In the genomic region with DNA sequence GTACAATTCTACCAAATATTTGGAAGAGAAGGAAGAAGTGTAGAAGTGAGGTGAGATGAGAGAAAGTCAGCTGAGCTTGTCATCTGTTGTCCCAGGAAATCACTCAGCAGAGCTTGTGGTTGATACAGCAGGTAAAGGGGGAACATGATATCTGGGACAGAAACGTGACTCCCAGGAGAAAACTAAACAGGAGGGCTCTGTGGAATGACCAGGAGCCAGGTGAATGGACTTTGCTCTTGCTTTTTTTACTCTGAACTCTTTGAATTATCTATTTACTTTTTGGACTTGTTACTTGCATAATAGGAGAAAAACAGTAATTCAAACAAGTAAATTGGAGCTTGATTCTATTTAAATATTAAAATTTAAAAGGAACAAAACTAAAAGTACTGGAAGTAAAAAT, we compare ENCODE assay signal across 1 cellular context.
TF ChIP-seq lines count a peak whose summit lies in the region.

No MANE protein-coding gene starts in this region.

TF ChIP-seq in HepG2, 621 proteins besides CTCF, POLR2A, EP300 and RAD21 (continued from another document and continues in another):
- TF ChIP-seq ZNF407 (CRISPR knock-in tag; IDR thresholded peaks at IDR 0.05; ENCODE audit: not compliant biosample characterization) (no peak), GATA4 (IDR thresholded peaks at IDR 0.05; ENCODE audit: borderline replicate concordance, low read depth) (no peak), PITX1 (CRISPR knock-in tag; IDR thresholded peaks at IDR 0.05) (0 out of 2 replicates have a peak, but pooled peaks have one; percentile 22), KMT2A (CRISPR knock-in tag; IDR thresholded peaks at IDR 0.05) (no peak), ZNF225 (CRISPR knock-in tag; IDR thresholded peaks at IDR 0.05) (no peak), ELK4 (CRISPR knock-in tag; IDR thresholded peaks at IDR 0.05; ENCODE audit: borderline replicate concordance) (no peak), DZIP1 (CRISPR knock-in tag; IDR thresholded peaks at IDR 0.05) (no peak), THAP8 (CRISPR knock-in tag; IDR thresholded peaks at IDR 0.05; ENCODE audit: borderline replicate concordance) (no peak), IRF2 (CRISPR knock-in tag; IDR thresholded peaks at IDR 0.05) (no peak), ZNF569 (CRISPR knock-in tag; IDR thresholded peaks at IDR 0.05; ENCODE audit: borderline replicate concordance) (no peak), TEF (CRISPR knock-in tag; IDR thresholded peaks at IDR 0.05) (peak; percentile 42; the same call in 1 of the 2 replicates), ZNF530 (CRISPR knock-in tag; IDR thresholded peaks at IDR 0.05; ENCODE audit: low read depth) (no peak), SP1 (IDR thresholded peaks at IDR 0.05) (no peak), SP1 (CRISPR knock-in tag; IDR thresholded peaks at IDR 0.05) (no peak), HNF4A (CRISPR knock-in tag; IDR thresholded peaks at IDR 0.05) (peak; percentile 90), FOXJ3 (CRISPR knock-in tag; IDR thresholded peaks at IDR 0.05; ENCODE audit: borderline replicate concordance) (peak; percentile 31; the same call in 1 of the 2 replicates), SALL1 (CRISPR knock-in tag; IDR thresholded peaks at IDR 0.05) (peak; percentile 30; the same call in 1 of the 2 replicates), HHEX (CRISPR knock-in tag; IDR thresholded peaks at IDR 0.05) (no peak), KLF16 (CRISPR knock-in tag; IDR thresholded peaks at IDR 0.05) (no peak), GLI4 (CRISPR knock-in tag; IDR thresholded peaks at IDR 0.05; ENCODE audit: borderline replicate concordance) (no peak), NR2F2 (IDR thresholded peaks at IDR 0.05; ENCODE audit: borderline replicate concordance, low read depth) (no peak), ZNF704 (CRISPR knock-in tag; IDR thresholded peaks at IDR 0.05; ENCODE audit: borderline replicate concordance) (no peak), ZNF280D (CRISPR knock-in tag; IDR thresholded peaks at IDR 0.05) (no peak)
- TF ChIP-seq, protein P1, sequence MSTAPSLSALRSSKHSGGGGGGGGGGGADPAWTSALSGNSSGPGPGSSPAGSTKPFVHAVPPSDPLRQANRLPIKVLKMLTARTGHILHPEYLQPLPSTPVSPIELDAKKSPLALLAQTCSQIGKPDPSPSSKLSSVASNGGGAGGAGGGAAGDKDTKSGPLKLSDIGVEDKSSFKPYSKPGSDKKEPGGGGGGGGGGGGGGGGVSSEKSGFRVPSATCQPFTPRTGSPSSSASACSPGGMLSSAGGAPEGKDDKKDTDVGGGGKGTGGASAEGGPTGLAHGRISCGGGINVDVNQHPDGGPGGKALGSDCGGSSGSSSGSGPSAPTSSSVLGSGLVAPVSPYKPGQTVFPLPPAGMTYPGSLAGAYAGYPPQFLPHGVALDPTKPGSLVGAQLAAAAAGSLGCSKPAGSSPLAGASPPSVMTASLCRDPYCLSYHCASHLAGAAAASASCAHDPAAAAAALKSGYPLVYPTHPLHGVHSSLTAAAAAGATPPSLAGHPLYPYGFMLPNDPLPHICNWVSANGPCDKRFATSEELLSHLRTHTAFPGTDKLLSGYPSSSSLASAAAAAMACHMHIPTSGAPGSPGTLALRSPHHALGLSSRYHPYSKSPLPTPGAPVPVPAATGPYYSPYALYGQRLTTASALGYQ (CRISPR knock-in tag; IDR thresholded peaks at IDR 0.05) = no peak
- TF ChIP-seq, protein P2, sequence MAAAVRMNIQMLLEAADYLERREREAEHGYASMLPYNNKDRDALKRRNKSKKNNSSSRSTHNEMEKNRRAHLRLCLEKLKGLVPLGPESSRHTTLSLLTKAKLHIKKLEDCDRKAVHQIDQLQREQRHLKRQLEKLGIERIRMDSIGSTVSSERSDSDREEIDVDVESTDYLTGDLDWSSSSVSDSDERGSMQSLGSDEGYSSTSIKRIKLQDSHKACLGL (CRISPR knock-in tag; IDR thresholded peaks at IDR 0.05) = no peak
- TF ChIP-seq, protein P3, sequence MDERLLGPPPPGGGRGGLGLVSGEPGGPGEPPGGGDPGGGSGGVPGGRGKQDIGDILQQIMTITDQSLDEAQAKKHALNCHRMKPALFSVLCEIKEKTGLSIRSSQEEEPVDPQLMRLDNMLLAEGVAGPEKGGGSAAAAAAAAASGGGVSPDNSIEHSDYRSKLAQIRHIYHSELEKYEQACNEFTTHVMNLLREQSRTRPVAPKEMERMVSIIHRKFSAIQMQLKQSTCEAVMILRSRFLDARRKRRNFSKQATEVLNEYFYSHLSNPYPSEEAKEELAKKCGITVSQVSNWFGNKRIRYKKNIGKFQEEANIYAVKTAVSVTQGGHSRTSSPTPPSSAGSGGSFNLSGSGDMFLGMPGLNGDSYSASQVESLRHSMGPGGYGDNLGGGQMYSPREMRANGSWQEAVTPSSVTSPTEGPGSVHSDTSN (CRISPR knock-in tag; IDR thresholded peaks at IDR 0.05) = no peak
- TF ChIP-seq, protein P4, sequence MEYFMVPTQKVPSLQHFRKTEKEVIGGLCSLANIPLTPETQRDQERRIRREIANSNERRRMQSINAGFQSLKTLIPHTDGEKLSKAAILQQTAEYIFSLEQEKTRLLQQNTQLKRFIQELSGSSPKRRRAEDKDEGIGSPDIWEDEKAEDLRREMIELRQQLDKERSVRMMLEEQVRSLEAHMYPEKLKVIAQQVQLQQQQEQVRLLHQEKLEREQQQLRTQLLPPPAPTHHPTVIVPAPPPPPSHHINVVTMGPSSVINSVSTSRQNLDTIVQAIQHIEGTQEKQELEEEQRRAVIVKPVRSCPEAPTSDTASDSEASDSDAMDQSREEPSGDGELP (IDR thresholded peaks at IDR 0.05; ENCODE audit: borderline replicate concordance, low read depth) = peak; percentile 78
